Comparison of ENCODE assay signal across 20 cellular contexts in genomic region chr14:103718572-103718971, GRCh38. TPM values are rescaled to one million over a fixed set of nuclear protein-coding genes. Genes with fewer than 3 reads are reported as not detected.
DNase-seq lines count a peak whose midpoint lies in the region; ATAC-seq and TF ChIP-seq lines count a peak whose summit lies in the region.
"Had no signal": no experiment of that assay in that cellular context is flagged by ENCODE, and none has a peak within 500 bp of the region (broad histone marks: within the 10 kb centered on the region; RNA-seq: fewer than 3 reads in every experiment).

No MANE protein-coding gene starts in this region.

- H3K79me1 ChIP-seq in trophoblast cell (ENCODE audit: low read length), result peaks cover 5% of the 10 kb centered on the region

- H3K4me3 ChIP-seq in fibroblast of mammary gland (ENCODE audit: control insufficient read depth, low read depth, low read length), result no peak overlapping the region
- H3K4me3 ChIP-seq in sigmoid colon, result peak overlapping the region in 2 of 4 donors; percentile 1 to 12
- no peak overlapping the region for H3K4me3 ChIP-seq in trophoblast cell (ENCODE audit: low read depth, low read length)
- H3K4me3 ChIP-seq in naive thymus-derived CD4-positive, alpha-beta T cell (ENCODE audit: low read length), result no peak overlapping the region
- H3K4me3 ChIP-seq: ovary had no signal

- H3K23ac ChIP-seq in trophoblast cell (ENCODE audit: low read length), result no peak overlapping the region

- peak overlapping the region; percentile 87 for H3K4me3 Mint-ChIP-seq in CD4-positive, alpha-beta T cell
- peak overlapping the region; percentile 42 for H3K4me3 Mint-ChIP-seq in activated T-helper 1 cell treated with anti-CD3 and anti-CD28 coated beads, Interleukin-12 subunit alpha, Interleukin-12 subunit beta, Interleukin-2, Interleukin-4 antibody, amounts not matched to agents 30 ng/mL and 10 ng/mL and 1 ng/mL, durations not matched to agents 14 hours and 24 hours and 36 hours
- peak overlapping the region in 5 of 10 donors; percentile 8 to 71 (median 48) for H3K4me3 Mint-ChIP-seq in naive thymus-derived CD4-positive, alpha-beta T cell
- H3K4me3 Mint-ChIP-seq: activated naive CD8-positive, alpha-beta T cell treated with anti-CD3 and anti-CD28 coated beads, Interleukin-2, amount 50 U/mL, for 24 hours had no signal

- CTCF ChIA-PET in CD4-positive, alpha-beta T cell (lab: Charles Lee), result no interaction called here
- CTCF ChIA-PET in naive thymus-derived CD4-positive, alpha-beta T cell (lab: Charles Lee), result interaction anchor here (0.5 to 0.6 kb wide), 2 partner anchors 46 to 200 kb away, joined by 3 read pairs; no protein-coding TSS in a partner anchor
- CTCF ChIA-PET in HEK293T (lab: Yijun Ruan, JAX), result interaction anchor here (0.7 to 1.4 kb wide), 2 partner anchors 14 to 413 kb away, joined by 3 read pairs; no protein-coding TSS in a partner anchor

- no peak overlapping the region for H2BK5ac ChIP-seq in trophoblast cell (ENCODE audit: low read depth, low read length, poor library complexity)

- peaks cover 0 to 81% (median 61%) of the 10 kb centered on the region in 4 donors for H3K4me1 ChIP-seq in sigmoid colon
- peaks cover 3 to 6% of the 10 kb centered on the region in 2 experiments for H3K4me1 ChIP-seq in trophoblast cell (ENCODE audit: control insufficient read depth in 1 of 2, insufficient read depth in 2 of 2, low read length in 2 of 2)
- peaks cover 8 to 13% of the 10 kb centered on the region in 2 donors for H3K4me1 ChIP-seq in naive thymus-derived CD4-positive, alpha-beta T cell (ENCODE audit: control insufficient read depth in 2 of 2, insufficient read depth in 2 of 2, low read length in 2 of 2)

- WGBS in sigmoid colon, 2 donors, result 84 to 91% methylated on average over 16 of the region's 16 CpGs
- WGBS in trophoblast cell (ENCODE audit: extremely low coverage, insufficient coverage, insufficient read length), result no CpG with 5 or more reads among the region's 16 CpGs

- no peak overlapping the region for H2BK12ac ChIP-seq in trophoblast cell (ENCODE audit: low read length)

- H3K4ac ChIP-seq in trophoblast cell (ENCODE audit: low read depth, low read length), result no peak overlapping the region

- no peaks in the 10 kb centered on the region for H3K36me3 ChIP-seq in sigmoid colon
- H3K36me3 ChIP-seq in trophoblast cell (ENCODE audit: control insufficient read depth in 1 of 2, insufficient read depth in 2 of 2, low read length in 2 of 2), result peaks cover 0 to 7% of the 10 kb centered on the region in 2 experiments
- no peaks in the 10 kb centered on the region for H3K36me3 ChIP-seq in naive thymus-derived CD4-positive, alpha-beta T cell (ENCODE audit: control insufficient read depth in 2 of 3, insufficient read depth in 3 of 3, low read length in 3 of 3)
- H3K36me3 ChIP-seq: ovary had no signal

- no peak overlapping the region for H2AK5ac ChIP-seq in trophoblast cell (ENCODE audit: low read length)

- H2AFZ ChIP-seq in trophoblast cell (ENCODE audit: insufficient read depth, low read length, poor library complexity), result no peak overlapping the region

- H2BK120ac ChIP-seq in trophoblast cell (ENCODE audit: insufficient read depth, low read length, poor library complexity), result no peak overlapping the region

- H3K27me3 Mint-ChIP-seq in CD4-positive, alpha-beta T cell, result no peaks in the 10 kb centered on the region
- no peaks in the 10 kb centered on the region for H3K27me3 Mint-ChIP-seq in activated T-helper 1 cell treated with anti-CD3 and anti-CD28 coated beads, Interleukin-12 subunit alpha, Interleukin-12 subunit beta, Interleukin-2, Interleukin-4 antibody, amounts not matched to agents 30 ng/mL and 10 ng/mL and 1 ng/mL, durations not matched to agents 14 hours and 24 hours and 36 hours (ENCODE audit: insufficient read depth)
- peaks cover 0 to 2% (median 0%) of the 10 kb centered on the region in 5 donors for H3K27me3 Mint-ChIP-seq in naive thymus-derived CD4-positive, alpha-beta T cell
- H3K27me3 Mint-ChIP-seq: T-helper 17 cell had no signal

- H3K36me3 Mint-ChIP-seq in CD4-positive, alpha-beta T cell (ENCODE audit: low read depth), result peaks cover 5% of the 10 kb centered on the region
- H3K36me3 Mint-ChIP-seq in activated T-helper 1 cell treated with anti-CD3 and anti-CD28 coated beads, Interleukin-12 subunit alpha, Interleukin-12 subunit beta, Interleukin-2, Interleukin-4 antibody, amounts not matched to agents 30 ng/mL and 10 ng/mL and 1 ng/mL, durations not matched to agents 14 hours and 24 hours and 36 hours (ENCODE audit: low read depth), result peaks cover 3% of the 10 kb centered on the region
- H3K36me3 Mint-ChIP-seq in naive thymus-derived CD4-positive, alpha-beta T cell, result peaks cover 0 to 5% (median 0%) of the 10 kb centered on the region in 5 donors

- peaks cover 40% of the 10 kb centered on the region for H3K4me1 Mint-ChIP-seq in CD4-positive, alpha-beta T cell (ENCODE audit: low read depth)
- H3K4me1 Mint-ChIP-seq in activated T-helper 1 cell treated with anti-CD3 and anti-CD28 coated beads, Interleukin-12 subunit alpha, Interleukin-12 subunit beta, Interleukin-2, Interleukin-4 antibody, amounts not matched to agents 30 ng/mL and 10 ng/mL and 1 ng/mL, durations not matched to agents 14 hours and 24 hours and 36 hours (ENCODE audit: low read depth), result peaks cover 46% of the 10 kb centered on the region
- H3K4me1 Mint-ChIP-seq in naive thymus-derived CD4-positive, alpha-beta T cell, result peaks cover 35 to 57% (median 48%) of the 10 kb centered on the region in 7 donors

- no peaks in the 10 kb centered on the region for H3K9me3 ChIP-seq in CD4-positive, alpha-beta T cell (ENCODE audit: control insufficient read depth, low read length)
- H3K9me3 ChIP-seq in sigmoid colon, result no peaks in the 10 kb centered on the region
- H3K9me3 ChIP-seq in trophoblast cell (ENCODE audit: insufficient read depth, low read depth, low read length), result no peaks in the 10 kb centered on the region
- H3K9me3 ChIP-seq in naive thymus-derived CD4-positive, alpha-beta T cell (ENCODE audit: control insufficient read depth in 2 of 3, low read length in 3 of 3), result no peaks in the 10 kb centered on the region
- H3K9me3 ChIP-seq: ovary had no signal

- H3K18ac ChIP-seq in trophoblast cell (ENCODE audit: low read length), result no peak overlapping the region

- H3K27ac ChIP-seq in CD4-positive, alpha-beta T cell (ENCODE audit: low read depth, low read length), result no peak overlapping the region
- H3K27ac ChIP-seq in sigmoid colon, result peak overlapping the region; percentile 41 to 55 (median 49)
- H3K27ac ChIP-seq in trophoblast cell (ENCODE audit: low read depth, low read length), result no peak overlapping the region
- H3K27ac ChIP-seq in naive thymus-derived CD4-positive, alpha-beta T cell (ENCODE audit: low read depth, low read length), result no peak overlapping the region
- H3K27ac ChIP-seq: epithelial cell of prostate, ovary had no signal

- POLR2A ChIA-PET in CD4-positive, alpha-beta T cell (lab: Charles Lee), result no interaction called here
- POLR2A ChIA-PET in naive thymus-derived CD4-positive, alpha-beta T cell (lab: Charles Lee), result no interaction called here
- POLR2A ChIA-PET in HEK293T (lab: Yijun Ruan, JAX), result interaction anchor here (0.6 to 1.5 kb wide), 3 partner anchors 81 to 380 kb away, joined by 3 to 4 read pairs (median 4); partner anchors contain the start of gene KLC1

- intact Hi-C loops in CD4-positive, alpha-beta T cell (cut with DNase I, micrococcal nuclease), result loop anchor here in 1 of 2 experiments (5.0 to 10.0 kb wide), 3 partner anchors 156 to 1036 kb away; partner anchors contain the start of genes BAG5, COA8 and SIVA1
- intact Hi-C loops in activated T-helper 1 cell treated with anti-CD3 and anti-CD28 coated beads, Interleukin-12 subunit alpha, Interleukin-12 subunit beta, Interleukin-2, Interleukin-4 antibody, amounts not matched to agents 30 ng/mL and 10 ng/mL and 1 ng/mL, durations not matched to agents 14 hours and 24 hours and 36 hours (cut with micrococcal nuclease), result loop anchor here (5.0 kb wide), 1 partner anchor 386 kb away; the partner anchor contains the start of gene EIF5
- intact Hi-C loops in sigmoid colon (cut with DNase I), result no loop called here
- intact Hi-C loops in naive thymus-derived CD4-positive, alpha-beta T cell (cut with micrococcal nuclease), result loop anchor here (5.0 to 10.0 kb wide), 3 partner anchors 129 to 944 kb away; partner anchors contain the start of genes CKB (in 1 of the 2), PPP1R13B (in 1 of the 2) and TRAF3 (in 1 of the 2)

- TF ChIP-seq POLR2A in sigmoid colon (IDR thresholded peaks at IDR 0.05), result no peak

- no peak for ATAC-seq in CD4-positive, alpha-beta T cell (ENCODE audit: poor library complexity)
- ATAC-seq in naive thymus-derived CD4-positive, alpha-beta T cell, result no peak
- ATAC-seq: activated naive CD8-positive, alpha-beta T cell treated with anti-CD3 and anti-CD28 coated beads, Interleukin-2, amount 50 U/mL, for 24 hours; T-helper 17 cell had no signal

- H3K27ac Mint-ChIP-seq in CD4-positive, alpha-beta T cell, result no peak overlapping the region
- no peak overlapping the region for H3K27ac Mint-ChIP-seq in activated T-helper 1 cell treated with anti-CD3 and anti-CD28 coated beads, Interleukin-12 subunit alpha, Interleukin-12 subunit beta, Interleukin-2, Interleukin-4 antibody, amounts not matched to agents 30 ng/mL and 10 ng/mL and 1 ng/mL, durations not matched to agents 14 hours and 24 hours and 36 hours
- H3K27ac Mint-ChIP-seq in naive thymus-derived CD4-positive, alpha-beta T cell, result peak overlapping the region in 3 of 9 donors; percentile 24 to 74 (median 38)
- H3K27ac Mint-ChIP-seq: activated naive CD8-positive, alpha-beta T cell treated with anti-CD3 and anti-CD28 coated beads, Interleukin-2, amount 50 U/mL, for 24 hours; T-helper 17 cell had no signal

- H3K27me3 ChIP-seq in CD4-positive, alpha-beta T cell (ENCODE audit: control insufficient read depth, insufficient read depth, low read length), result no peaks in the 10 kb centered on the region
- H3K27me3 ChIP-seq in sigmoid colon (no peaks in the 10 kb centered on the region), trophoblast cell (ENCODE audit: insufficient read depth, low read length) (no peaks in the 10 kb centered on the region)
- no peaks in the 10 kb centered on the region for H3K27me3 ChIP-seq in naive thymus-derived CD4-positive, alpha-beta T cell (ENCODE audit: control insufficient read depth in 2 of 2, insufficient read depth in 2 of 2, low read length in 2 of 2)
- H3K27me3 ChIP-seq: ovary had no signal

- peaks cover 14% of the 10 kb centered on the region for H3K79me2 ChIP-seq in trophoblast cell (ENCODE audit: control insufficient read depth, insufficient read depth, low read length, poor library complexity)

- H3K14ac ChIP-seq in trophoblast cell (ENCODE audit: low read length), result no peak overlapping the region

- H3K4me2 ChIP-seq in trophoblast cell (ENCODE audit: low read length), result no peak overlapping the region

- no peak overlapping the region for H4K12ac ChIP-seq in trophoblast cell (ENCODE audit: low read depth, low read length)

- no peak for DNase-seq in CD4-positive, alpha-beta T cell
- DNase-seq in activated T-helper 1 cell treated with anti-CD3 and anti-CD28 coated beads, Interleukin-12 subunit alpha, Interleukin-12 subunit beta, Interleukin-2, Interleukin-4 antibody, amounts not matched to agents 30 ng/mL and 10 ng/mL and 1 ng/mL, durations not matched to agents 14 hours and 24 hours and 36 hours (ENCODE audit: low spot score), result no peak
- peak; percentile 93 for DNase-seq in fibroblast of mammary gland (ENCODE audit: low read depth)
- DNase-seq in sigmoid colon, result no peak
- DNase-seq in trophoblast cell, result no peak
- DNase-seq in GM03348 (ENCODE audit: low spot score), result no peak
- no peak for DNase-seq in naive thymus-derived CD4-positive, alpha-beta T cell
- DNase-seq in HEK293T (ENCODE audit: extremely low spot score), result no peak
- DNase-seq: activated CD4-positive, alpha-beta T cell treated with anti-CD3 and anti-CD28 coated beads for 1 hour; activated naive CD8-positive, alpha-beta T cell treated with anti-CD3 and anti-CD28 coated beads, Interleukin-2, amount 50 U/mL, for 24 hours; activated T-cell treated with anti-CD3 and anti-CD28 coated beads for 4 hours; DMS 273 treated with DMSO at 0.1 percent for 48 hours; hippocampal formation; KG1; NCI-H1105 treated with DMSO at 0.1 percent for 48 hours; Right ventricle myocardium superior; stimulated activated naive CD4-positive, alpha-beta T cell treated with Interleukin-2 at 50 U/mL for 16 hours; T-helper 17 cell had no signal

- no peaks in the 10 kb centered on the region for H3K9me3 Mint-ChIP-seq in CD4-positive, alpha-beta T cell
- H3K9me3 Mint-ChIP-seq in activated T-helper 1 cell treated with anti-CD3 and anti-CD28 coated beads, Interleukin-12 subunit alpha, Interleukin-12 subunit beta, Interleukin-2, Interleukin-4 antibody, amounts not matched to agents 30 ng/mL and 10 ng/mL and 1 ng/mL, durations not matched to agents 14 hours and 24 hours and 36 hours, result no peaks in the 10 kb centered on the region
- H3K9me3 Mint-ChIP-seq in naive thymus-derived CD4-positive, alpha-beta T cell, result peaks cover 0 to 4% (median 0%) of the 10 kb centered on the region in 11 donors
- H3K9me3 Mint-ChIP-seq: activated naive CD8-positive, alpha-beta T cell treated with anti-CD3 and anti-CD28 coated beads, Interleukin-2, amount 50 U/mL, for 24 hours had no signal

- no peak overlapping the region for H4K8ac ChIP-seq in trophoblast cell (ENCODE audit: low read depth, low read length)

- no peak overlapping the region for H3K9ac ChIP-seq in trophoblast cell (ENCODE audit: low read length)

- TF ChIP-seq EP300 in sigmoid colon (IDR thresholded peaks at IDR 0.05), result peak in 1 of 4 donors; percentile 42

- no peak for TF ChIP-seq CTCF in CD4-positive, alpha-beta T cell (IDR thresholded peaks at IDR 0.05)
- no peak for TF ChIP-seq CTCF in fibroblast of mammary gland (conservative IDR thresholded peaks at IDR 0.05; ENCODE audit: control insufficient read depth, insufficient read depth, low read depth, low read length)
- TF ChIP-seq CTCF in sigmoid colon (IDR thresholded peaks at IDR 0.05), result no peak

- H4K91ac ChIP-seq in trophoblast cell (ENCODE audit: low read depth, low read length), result no peak overlapping the region

RNA-seq across cellular contexts. Expression of gene ZFYVE21, which starts 3.0 kb away (rescaled TPM):
- total RNA-seq in CD4-positive, alpha-beta T cell, result 1 to 10 TPM; 2.6 to 3.0 TPM
- total RNA-seq in activated T-helper 1 cell treated with anti-CD3 and anti-CD28 coated beads, Interleukin-12 subunit alpha, Interleukin-12 subunit beta, Interleukin-2, Interleukin-4 antibody, amounts not matched to agents 30 ng/mL and 10 ng/mL and 1 ng/mL, durations not matched to agents 14 hours and 24 hours and 36 hours, result 21.5 and 24.7 TPM in 2 replicates
- total RNA-seq in sigmoid colon, result 100 to 1,000 TPM in 1 of 4 donors, 10 to 100 TPM in 3; 84.2 to 106 (median 89.4) TPM
- 10 to 100 TPM; 41.7 to 90.1 (median 61.7) TPM for polyA plus RNA-seq in sigmoid colon
- 49.1 and 50.0 TPM in 2 replicates for polyA plus RNA-seq in trophoblast cell (2013)
- total RNA-seq in naive thymus-derived CD4-positive, alpha-beta T cell, result 10 to 100 TPM in 4 of 5 experiments, 1 to 10 TPM in 1; 5.8 to 19.0 (median 16.8) TPM
- 10 to 100 TPM in 1 of 2 donors, 1 to 10 TPM in 1; 8.9 to 15.6 TPM for polyA plus RNA-seq in naive thymus-derived CD4-positive, alpha-beta T cell

RNA-seq across cellular contexts. Expression of gene XRCC3, which starts 3.3 kb away (rescaled TPM):
- total RNA-seq in CD4-positive, alpha-beta T cell, result 1 to 10 TPM; 4.6 to 4.8 TPM
- total RNA-seq in activated T-helper 1 cell treated with anti-CD3 and anti-CD28 coated beads, Interleukin-12 subunit alpha, Interleukin-12 subunit beta, Interleukin-2, Interleukin-4 antibody, amounts not matched to agents 30 ng/mL and 10 ng/mL and 1 ng/mL, durations not matched to agents 14 hours and 24 hours and 36 hours, result 67.1 and 69.5 TPM in 2 replicates
- total RNA-seq in sigmoid colon, result 1 to 10 TPM; 1.8 to 7.5 (median 2.0) TPM
- 10 to 100 TPM in 1 of 3 donors, 1 to 10 TPM in 2; 3.6 to 15.7 (median 5.1) TPM for polyA plus RNA-seq in sigmoid colon
- polyA plus RNA-seq in trophoblast cell (2013), result 10.1 and 11.7 TPM in 2 replicates
- 10 to 100 TPM in 4 of 5 experiments, 1 to 10 TPM in 1; 9.3 to 38.9 (median 15.9) TPM for total RNA-seq in naive thymus-derived CD4-positive, alpha-beta T cell
- polyA plus RNA-seq in naive thymus-derived CD4-positive, alpha-beta T cell, result 1 to 10 TPM; 5.1 to 5.7 TPM

Comparison
In these comparisons a context has a peak if more than half of its experiments do, and no peak if none do; other contexts are left out.
1. H3K27ac ChIP-seq: peak in sigmoid colon (4 of 4); none in CD4-positive, alpha-beta T cell (single experiment), trophoblast cell (single experiment) and naive thymus-derived CD4-positive, alpha-beta T cell (single experiment).